ENCODE assay signal across 24 cellular contexts in the genomic region with DNA sequence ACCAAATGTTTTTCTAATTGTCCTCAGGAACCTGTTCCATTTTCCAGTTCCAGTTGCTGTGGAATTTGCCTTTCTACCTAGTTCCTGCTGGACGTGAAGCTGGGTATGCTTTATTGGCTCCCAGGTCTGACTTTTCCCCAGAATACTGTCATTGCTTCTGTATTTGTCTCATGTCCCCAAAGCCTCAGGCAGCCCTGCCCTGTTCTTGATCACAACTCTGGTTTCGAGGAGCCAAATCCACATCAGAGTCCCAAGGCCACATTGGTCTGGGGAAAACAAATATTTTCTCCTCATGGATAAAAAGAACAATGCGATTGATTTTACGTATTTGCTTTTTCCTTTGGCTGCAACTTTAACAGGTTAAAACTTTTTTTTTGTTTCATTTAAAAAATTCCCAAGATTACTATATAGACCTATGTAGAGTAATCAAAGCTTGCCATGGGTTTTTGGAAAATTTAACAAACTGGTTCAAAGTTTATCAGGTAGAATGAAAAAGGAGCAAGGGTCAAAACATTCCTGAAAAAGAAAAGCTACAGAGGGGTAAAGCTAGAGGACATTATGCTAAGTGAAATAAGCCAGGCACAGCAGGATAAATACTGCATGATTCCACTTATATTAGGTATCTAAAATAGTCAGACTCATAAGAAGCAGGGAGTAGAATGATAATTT.
"Had no signal": no experiment of that assay in that cellular context is flagged by ENCODE, and none has a peak within 500 bp of the region (broad histone marks: within the 10 kb centered on the region; RNA-seq: fewer than 3 reads in every experiment).

No MANE protein-coding gene starts in this region.

- H3K79me2 ChIP-seq: hepatocyte had no signal

- H3K4me2 ChIP-seq: hepatocyte had no signal

- DNase-seq: dorsolateral prefrontal cortex; effector CD8-positive, alpha-beta T cell; endodermal cell; foreskin keratinocyte; heart left ventricle; kidney; left lung; lower lobe of right lung; naive thymus-derived CD8-positive, alpha-beta T cell; nephron progenitor cell; nucleus accumbens; posterior cingulate gyrus; psoas muscle; right cardiac atrium; spleen; stimulated activated naive B cell treated with anti-CD40 and anti-IgM and Interleukin-4, amounts not matched to agents 10 μg/mL and 1 μg/mL and 100 μg/mL, for 72 hours; transverse colon had no signal

- H3K9me3 ChIP-seq: gastroesophageal sphincter, heart left ventricle, left lung, lower lobe of right lung, psoas muscle, spleen, suprapubic skin, transverse colon, vagina had no signal

- H3K27me3 ChIP-seq: foreskin keratinocyte, gastroesophageal sphincter, heart left ventricle, hepatocyte, left lung, spleen, suprapubic skin, vagina had no signal

- H3K4me1 ChIP-seq: left lung, lower lobe of right lung, psoas muscle, spleen, suprapubic skin, transverse colon, vagina had no signal

- H2AFZ ChIP-seq: hepatocyte had no signal

- H3K4me3 ChIP-seq: dorsolateral prefrontal cortex, gastroesophageal sphincter, heart left ventricle, hepatocyte, left lung, lower lobe of right lung, psoas muscle, skin epidermis, spleen, suprapubic skin, transverse colon, vagina had no signal

- H3K27ac ChIP-seq: dorsolateral prefrontal cortex, epithelial cell of prostate, foreskin keratinocyte, gastroesophageal sphincter, heart left ventricle, hepatocyte, left lung, lower lobe of right lung, psoas muscle, spleen, suprapubic skin, transverse colon, vagina had no signal

- H3K36me3 ChIP-seq: gastroesophageal sphincter, heart left ventricle, left lung, lower lobe of right lung, spleen, suprapubic skin, transverse colon, vagina had no signal

- ATAC-seq: esophagus mucosa; foreskin keratinocyte; gastroesophageal sphincter; heart left ventricle; left lung; lower lobe of right lung; naive thymus-derived CD8-positive, alpha-beta T cell; psoas muscle; right cardiac atrium; stimulated activated naive B cell treated with anti-CD40 and anti-IgM and Interleukin-4, amounts not matched to agents 10 μg/mL and 1 μg/mL and 100 μg/mL, for 72 hours had no signal
